Comparison of ENCODE assay signal across 14 cellular contexts in genomic region chr15:85711590-85712192, GRCh38.
DNase-seq lines count a peak whose midpoint lies in the region; ATAC-seq, FAIRE-seq and TF ChIP-seq lines count a peak whose summit lies in the region.
"Had no signal": no experiment of that assay in that cellular context is flagged by ENCODE, and none has a peak within 500 bp of the region (broad histone marks: within the 10 kb centered on the region; RNA-seq: fewer than 3 reads in every experiment).

No MANE protein-coding gene starts in this region.

- no TSS peak for BruUV-seq in GM12878 (replicated peaks; lab: Mats Ljungman, UMichigan)

- TF ChIP-seq CTCF in GM12878 (IDR thresholded peaks at IDR 0.05 in 2 of 3, conservative IDR thresholded peaks at IDR 0.05 in 1 of 3; ENCODE audit: control insufficient read depth in 2 of 3, extremely low read depth in 1 of 3, insufficient read depth in 1 of 3, low read depth in 3 of 3, low read length in 3 of 3) = no peak
- TF ChIP-seq CTCF in smooth muscle cell (IDR thresholded peaks at IDR 0.05; ENCODE audit: borderline replicate concordance, insufficient read depth, poor library complexity, severe bottlenecking) = no peak

- H2AFZ ChIP-seq in GM12878 (ENCODE audit: control insufficient read depth, low read depth, low read length) (no peak overlapping the region), smooth muscle cell (ENCODE audit: low read depth) (no peak overlapping the region)

- H3K27ac ChIP-seq in GM12878 (ENCODE audit: control insufficient read depth, insufficient read depth) (peak overlapping the region; percentile 99), smooth muscle cell (ENCODE audit: low read depth) (peak overlapping the region; percentile 42)
- H3K27ac ChIP-seq: RWPE1 had no signal

- peak overlapping the region; percentile 99 for H3K4me2 ChIP-seq in GM12878 (ENCODE audit: control insufficient read depth, insufficient read depth)
- H3K4me2 ChIP-seq in smooth muscle cell = peak overlapping the region; percentile 34

- H3K9me3 ChIP-seq in GM12878 (replicated peaks; ENCODE audit: control insufficient read depth, insufficient read depth, low read length) (no peaks in the 10 kb centered on the region), smooth muscle cell (replicated peaks; ENCODE audit: low read depth) (no peaks in the 10 kb centered on the region)

- H3K9me3 Mint-ChIP-seq in activated T-cell treated with anti-CD3 and anti-CD28 coated beads, Interleukin-2, amount 50 U/mL, for 4 hours = no peaks in the 10 kb centered on the region
- H3K9me3 Mint-ChIP-seq in IgD-negative memory B cell = no peaks in the 10 kb centered on the region

- H3K27me3 Mint-ChIP-seq in activated T-cell treated with anti-CD3 and anti-CD28 coated beads, Interleukin-2, amount 50 U/mL, for 4 hours (ENCODE audit: low read depth) = no peaks in the 10 kb centered on the region
- no peaks in the 10 kb centered on the region for H3K27me3 Mint-ChIP-seq in IgD-negative memory B cell

- no peak overlapping the region for H3K4me3 ChIP-seq in GM12878
- no peak overlapping the region for H3K4me3 ChIP-seq in smooth muscle cell

- peaks cover 8% of the 10 kb centered on the region for H3F3A ChIP-seq in smooth muscle cell (ENCODE audit: low read depth)

- H3K27me3 ChIP-seq in GM12878 (replicated peaks in 1 of 2; ENCODE audit: control insufficient read depth in 2 of 2, insufficient read depth in 2 of 2, low read length in 1 of 2) (no peaks in the 10 kb centered on the region), smooth muscle cell (ENCODE audit: low read depth) (no peaks in the 10 kb centered on the region)

- peak; percentile 24 for DNase-seq in activated T-cell treated with anti-CD3 and anti-CD28 coated beads, Interleukin-2, amount 50 U/mL, for 4 hours
- no peak for DNase-seq in activated T-cell treated with anti-CD3 and anti-CD28 coated beads, Interleukin-2, amount 50 U/mL, for 1 hour
- DNase-seq in GM12878 (ENCODE audit: low read depth, low spot score) = no peak
- DNase-seq in smooth muscle cell (lab: John Stamatoyannopoulos, UW; ENCODE audit: unreplicated experiment) = no peak
- DNase-seq in NCI-H748 (lab: John Stamatoyannopoulos, UW; ENCODE audit: unreplicated experiment) = no peak
- no peak for DNase-seq in dedifferentiated amniotic fluid mesenchymal stem cell (ENCODE audit: extremely low spot score)
- DNase-seq: effector CD8-positive, alpha-beta T cell; foreskin fibroblast; left ventricle myocardium superior; NCI-H2029 treated with DMSO at 0.1 percent for 48 hours; NCI-H774 had no signal

- TF ChIP-seq POLR2A in GM12878 (IDR thresholded peaks at IDR 0.05; ENCODE audit: low read depth, low read length) = no peak

- in situ Hi-C loops in GM12878 (cut with MboI) = no loop called here

- intact Hi-C loops in GM12878 (cut with micrococcal nuclease; ENCODE audit: unreplicated experiment) = loop anchor here (5.0 kb wide), 1 partner anchor 224 kb away; no protein-coding TSS in a partner anchor

- RAD21 ChIA-PET in GM12878 (lab: Charles Lee; ENCODE audit: unreplicated experiment) = interaction anchor here (0.9 to 5.7 kb wide), 9 partner anchors 9 to 399 kb away, joined by 3 to 90 read pairs (median 5); no protein-coding TSS in a partner anchor

- no peak overlapping the region; the same call in 1 of the 2 replicates for H3K9ac ChIP-seq in GM12878 (ENCODE audit: control insufficient read depth, insufficient read depth, low read length)
- H3K9ac ChIP-seq in smooth muscle cell (ENCODE audit: low read depth) = no peak overlapping the region

- peaks cover 45% of the 10 kb centered on the region for H3K4me1 ChIP-seq in GM12878 (ENCODE audit: control insufficient read depth, insufficient read depth, low read length)
- H3K4me1 ChIP-seq in smooth muscle cell (ENCODE audit: low read depth) = peaks cover 4% of the 10 kb centered on the region

- H3K36me3 ChIP-seq in GM12878 (ENCODE audit: control insufficient read depth in 2 of 2, insufficient read depth in 2 of 2, low read length in 1 of 2) (peaks cover 4 to 21% of the 10 kb centered on the region in 2 experiments), smooth muscle cell (ENCODE audit: low read depth) (peaks cover 6% of the 10 kb centered on the region)

- peak; percentile 33 for ATAC-seq in activated T-cell treated with anti-CD3 and anti-CD28 coated beads, Interleukin-2, amount 50 U/mL, for 4 hours
- ATAC-seq in GM12878 = no peak
- no peak for ATAC-seq in HG03565 (IDR thresholded peaks at IDR 0.05; ENCODE audit: unreplicated experiment)
- ATAC-seq: left ventricle myocardium superior had no signal

- TF ChIP-seq EP300 in GM12878 (IDR thresholded peaks at IDR 0.05; ENCODE audit: borderline replicate concordance in 1 of 2, control insufficient read depth in 1 of 2, low read depth in 2 of 2, low read length in 2 of 2) = no peak

- POLR2A ChIA-PET in GM12878 (lab: Charles Lee) = interaction anchor here (0.6 to 5.4 kb wide), 7 partner anchors 9 to 228 kb away, joined by 3 to 86 read pairs (median 4); no protein-coding TSS in a partner anchor

- H3K79me2 ChIP-seq in GM12878 (ENCODE audit: control insufficient read depth, insufficient read depth, low read length) = peaks cover 47% of the 10 kb centered on the region
- H3K79me2 ChIP-seq in smooth muscle cell (ENCODE audit: low read depth) = peaks cover 13% of the 10 kb centered on the region

- H3K36me3 Mint-ChIP-seq in activated T-cell treated with anti-CD3 and anti-CD28 coated beads, Interleukin-2, amount 50 U/mL, for 4 hours (ENCODE audit: insufficient read depth) = peaks cover 46% of the 10 kb centered on the region
- H3K36me3 Mint-ChIP-seq in IgD-negative memory B cell = peaks cover 10% of the 10 kb centered on the region

- peak overlapping the region; percentile 51 to 80 (median 54) for H3K27ac Mint-ChIP-seq in IgD-negative memory B cell

- 77% methylated on average over 7 of the region's 7 CpGs for WGBS in GM12878 (ENCODE audit: insufficient coverage, insufficient replicate concordance, low lambda C conversion rate, missing lambda C conversion rate)
- 84% methylated on average over 7 of the region's 7 CpGs for WGBS in smooth muscle cell (ENCODE audit: low lambda C conversion rate)

- SMC1A ChIA-PET in GM12878 (lab: Charles Lee; ENCODE audit: uncharacterized antibody, unreplicated experiment) = interaction anchor here (0.9 to 5.6 kb wide), 12 partner anchors 7 to 415 kb away, joined by 3 to 142 read pairs (median 6); no protein-coding TSS in a partner anchor

- TF ChIP-seq RAD21 in GM12878 (IDR thresholded peaks at IDR 0.05; ENCODE audit: insufficient read depth, low read depth, low read length) = no peak

- peak overlapping the region; percentile 40 for H3K4me3 Mint-ChIP-seq in activated T-cell treated with anti-CD3 and anti-CD28 coated beads, Interleukin-2, amount 50 U/mL, for 4 hours
- peak overlapping the region in 1 of 4 donors; percentile 17 for H3K4me3 Mint-ChIP-seq in IgD-negative memory B cell

- H3K4me1 Mint-ChIP-seq in activated T-cell treated with anti-CD3 and anti-CD28 coated beads, Interleukin-2, amount 50 U/mL, for 4 hours (ENCODE audit: low read depth) = peaks cover 77% of the 10 kb centered on the region
- peaks cover 33 to 54% (median 43%) of the 10 kb centered on the region in 3 donors for H3K4me1 Mint-ChIP-seq in IgD-negative memory B cell

- H4K20me1 ChIP-seq in GM12878 (ENCODE audit: control insufficient read depth, insufficient read depth) (no peaks in the 10 kb centered on the region), smooth muscle cell (ENCODE audit: low read depth) (no peaks in the 10 kb centered on the region)

- CTCF ChIA-PET in GM12878 (lab: Yijun Ruan, JAX) = interaction anchor here (0.6 to 5.4 kb wide), 6 partner anchors 9 to 404 kb away, joined by 3 to 59 read pairs (median 6); no protein-coding TSS in a partner anchor

- no peak for FAIRE-seq in GM12878 (lab: Jason Lieb, UNC)

TF ChIP-seq in GM12878, 131 proteins besides CTCF, POLR2A, EP300 and RAD21 (continues in another document):
- TF ChIP-seq, protein P1, sequence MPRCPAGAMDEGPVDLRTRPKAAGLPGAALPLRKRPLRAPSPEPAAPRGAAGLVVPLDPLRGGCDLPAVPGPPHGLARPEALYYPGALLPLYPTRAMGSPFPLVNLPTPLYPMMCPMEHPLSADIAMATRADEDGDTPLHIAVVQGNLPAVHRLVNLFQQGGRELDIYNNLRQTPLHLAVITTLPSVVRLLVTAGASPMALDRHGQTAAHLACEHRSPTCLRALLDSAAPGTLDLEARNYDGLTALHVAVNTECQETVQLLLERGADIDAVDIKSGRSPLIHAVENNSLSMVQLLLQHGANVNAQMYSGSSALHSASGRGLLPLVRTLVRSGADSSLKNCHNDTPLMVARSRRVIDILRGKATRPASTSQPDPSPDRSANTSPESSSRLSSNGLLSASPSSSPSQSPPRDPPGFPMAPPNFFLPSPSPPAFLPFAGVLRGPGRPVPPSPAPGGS (IDR thresholded peaks at IDR 0.05; ENCODE audit: borderline replicate concordance, insufficient read depth, low read depth, low read length, poor library complexity, severe bottlenecking) = peak; percentile 43
- TF ChIP-seq, protein P2, sequence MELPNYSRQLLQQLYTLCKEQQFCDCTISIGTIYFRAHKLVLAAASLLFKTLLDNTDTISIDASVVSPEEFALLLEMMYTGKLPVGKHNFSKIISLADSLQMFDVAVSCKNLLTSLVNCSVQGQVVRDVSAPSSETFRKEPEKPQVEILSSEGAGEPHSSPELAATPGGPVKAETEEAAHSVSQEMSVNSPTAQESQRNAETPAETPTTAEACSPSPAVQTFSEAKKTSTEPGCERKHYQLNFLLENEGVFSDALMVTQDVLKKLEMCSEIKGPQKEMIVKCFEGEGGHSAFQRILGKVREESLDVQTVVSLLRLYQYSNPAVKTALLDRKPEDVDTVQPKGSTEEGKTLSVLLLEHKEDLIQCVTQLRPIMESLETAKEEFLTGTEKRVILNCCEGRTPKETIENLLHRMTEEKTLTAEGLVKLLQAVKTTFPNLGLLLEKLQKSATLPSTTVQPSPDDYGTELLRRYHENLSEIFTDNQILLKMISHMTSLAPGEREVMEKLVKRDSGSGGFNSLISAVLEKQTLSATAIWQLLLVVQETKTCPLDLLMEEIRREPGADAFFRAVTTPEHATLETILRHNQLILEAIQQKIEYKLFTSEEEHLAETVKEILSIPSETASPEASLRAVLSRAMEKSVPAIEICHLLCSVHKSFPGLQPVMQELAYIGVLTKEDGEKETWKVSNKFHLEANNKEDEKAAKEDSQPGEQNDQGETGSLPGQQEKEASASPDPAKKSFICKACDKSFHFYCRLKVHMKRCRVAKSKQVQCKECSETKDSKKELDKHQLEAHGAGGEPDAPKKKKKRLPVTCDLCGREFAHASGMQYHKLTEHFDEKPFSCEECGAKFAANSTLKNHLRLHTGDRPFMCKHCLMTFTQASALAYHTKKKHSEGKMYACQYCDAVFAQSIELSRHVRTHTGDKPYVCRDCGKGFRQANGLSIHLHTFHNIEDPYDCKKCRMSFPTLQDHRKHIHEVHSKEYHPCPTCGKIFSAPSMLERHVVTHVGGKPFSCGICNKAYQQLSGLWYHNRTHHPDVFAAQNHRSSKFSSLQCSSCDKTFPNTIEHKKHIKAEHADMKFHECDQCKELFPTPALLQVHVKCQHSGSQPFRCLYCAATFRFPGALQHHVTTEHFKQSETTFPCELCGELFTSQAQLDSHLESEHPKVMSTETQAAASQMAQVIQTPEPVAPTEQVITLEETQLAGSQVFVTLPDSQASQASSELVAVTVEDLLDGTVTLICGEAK (IDR thresholded peaks at IDR 0.05; ENCODE audit: borderline replicate concordance) = no peak

Comparison
In these comparisons a context has a peak if more than half of its experiments do, and no peak if none do; other contexts are left out.
1. ATAC-seq: peak in activated T-cell treated with anti-CD3 and anti-CD28 coated beads, Interleukin-2, amount 50 U/mL, for 4 hours (2 of 2); none in GM12878 (single experiment) and HG03565 (single experiment).